4 cellular contexts compared by ENCODE assay signal in the genomic region with DNA sequence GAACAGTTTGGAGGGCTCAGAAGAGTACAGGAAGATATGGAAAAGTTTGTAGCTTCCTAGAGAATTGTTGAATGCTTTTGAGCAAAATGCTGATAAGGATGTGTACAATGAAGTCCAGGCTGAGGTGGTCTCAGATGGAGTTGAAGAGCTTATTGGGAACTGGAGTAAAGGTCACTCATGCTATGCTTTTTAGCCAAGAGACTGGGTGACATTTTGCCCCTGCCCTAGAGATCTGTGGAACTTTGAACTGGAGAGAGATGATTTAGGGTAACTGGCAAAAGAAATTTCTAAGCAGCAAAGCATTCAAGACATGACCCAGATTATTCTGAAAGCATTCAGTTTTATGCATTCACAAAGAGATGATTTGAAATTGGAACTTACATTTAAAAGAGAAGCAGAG. TPM values are rescaled to one million over a fixed set of nuclear protein-coding genes. Genes with fewer than 3 reads are reported as not detected.
"Had no signal": no experiment of that assay in that cellular context is flagged by ENCODE, and none has a peak within 500 bp of the region (broad histone marks: within the 10 kb centered on the region; RNA-seq: fewer than 3 reads in every experiment).

No MANE protein-coding gene starts in this region.

- H3K4me3 ChIP-seq: GM12878 had no signal

- DNase-seq: GDM1, GF-D8 had no signal

- ATAC-seq: GM12878 had no signal

RNA-seq across cellular contexts. Expression of gene CABP2, which starts 27.9 kb away (rescaled TPM):
- total RNA-seq: G401, GM12878 had no signal
- polyA plus RNA-seq: GM12878 had no signal
